ENCODE assay signal across 13 cellular contexts in the genomic region with DNA sequence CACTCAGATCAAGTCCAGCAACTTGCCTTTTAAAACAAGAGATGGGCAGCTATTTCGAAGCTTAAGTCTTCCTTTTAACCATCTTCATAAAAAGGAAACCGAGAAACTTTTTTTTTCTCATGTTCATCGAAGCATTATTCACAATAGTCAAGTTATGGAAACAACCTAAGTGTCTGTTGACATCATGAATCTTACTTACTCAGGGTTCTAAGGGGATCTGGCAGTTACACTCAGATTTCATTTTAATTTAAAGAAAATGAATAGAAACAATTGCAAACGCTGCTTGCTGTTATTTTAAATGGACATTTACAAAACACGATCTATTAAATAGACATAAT.
DNase-seq lines count a peak whose midpoint lies in the region; ATAC-seq and TF ChIP-seq lines count a peak whose summit lies in the region.
"Had no signal": no experiment of that assay in that cellular context is flagged by ENCODE, and none has a peak within 500 bp of the region (broad histone marks: within the 10 kb centered on the region; RNA-seq: fewer than 3 reads in every experiment).

No MANE protein-coding gene starts in this region.

- H3K27me3 ChIP-seq in uterus = no peaks in the 10 kb centered on the region
- H3K27me3 ChIP-seq: thyroid gland had no signal

- H3K36me3 Mint-ChIP-seq in memory B cell = no peaks in the 10 kb centered on the region
- H3K36me3 Mint-ChIP-seq: CD4-positive, alpha-beta memory T cell had no signal

- H3K4me3 ChIP-seq in uterus = no peak overlapping the region
- H3K4me3 ChIP-seq: thyroid gland had no signal

- peaks cover 26% of the 10 kb centered on the region for H3K4me1 Mint-ChIP-seq in memory B cell

- no peaks in the 10 kb centered on the region for H3K9me3 ChIP-seq in uterus
- H3K9me3 ChIP-seq: thyroid gland had no signal

- no peaks in the 10 kb centered on the region for H3K36me3 ChIP-seq in uterus
- H3K36me3 ChIP-seq: thyroid gland had no signal

- TF ChIP-seq POLR2A in uterus (IDR thresholded peaks at IDR 0.05) = no peak

- H3K4me1 ChIP-seq in uterus = no peaks in the 10 kb centered on the region

- H3K9me3 Mint-ChIP-seq in memory B cell = no peaks in the 10 kb centered on the region
- H3K9me3 Mint-ChIP-seq: CD4-positive, alpha-beta memory T cell had no signal

- H3K27me3 Mint-ChIP-seq in memory B cell = no peaks in the 10 kb centered on the region
- H3K27me3 Mint-ChIP-seq: CD4-positive, alpha-beta memory T cell had no signal

- peak overlapping the region; percentile 4 for H3K27ac Mint-ChIP-seq in memory B cell
- H3K27ac Mint-ChIP-seq: CD4-positive, alpha-beta memory T cell had no signal

- no peak for TF ChIP-seq CTCF in uterus (IDR thresholded peaks at IDR 0.05)

- ATAC-seq in GM18520 (IDR thresholded peaks at IDR 0.05; ENCODE audit: unreplicated experiment) (peak; percentile 59), GM21529 (IDR thresholded peaks at IDR 0.05; ENCODE audit: unreplicated experiment) (peak; percentile 95), HG03103 (IDR thresholded peaks at IDR 0.05; ENCODE audit: low read depth, unreplicated experiment) (peak; percentile 83), memory B cell (ENCODE audit: low read depth) (peak; percentile 84)

- DNase-seq in memory B cell (ENCODE audit: low spot score in 2 of 2) (peak in 1 of 2 donors; percentile 20), uterus (no peak), NCI-H524 treated with DMSO at 0.1 percent for 48 hours (lab: John Stamatoyannopoulos, UW) (no peak), DMS153 treated with DMSO at 0.1 percent for 48 hours (lab: John Stamatoyannopoulos, UW; ENCODE audit: unreplicated experiment) (no peak), iPS-NIHi7 (ENCODE audit: extremely low spot score) (no peak)
- DNase-seq: activated CD4-positive, CD25-positive, alpha-beta regulatory T cell; CD4-positive, alpha-beta memory T cell; hypothalamus; Karpas-422 had no signal

- H3K27ac ChIP-seq in uterus = no peak overlapping the region

- intact Hi-C loops in uterus (cut with DNase I; ENCODE audit: low total_unique reads) = no loop called here

- H3K4me3 Mint-ChIP-seq in memory B cell = no peak overlapping the region
- H3K4me3 Mint-ChIP-seq: CD4-positive, alpha-beta memory T cell had no signal
